ENCODE assay signal across 8 cellular contexts in the genomic region with DNA sequence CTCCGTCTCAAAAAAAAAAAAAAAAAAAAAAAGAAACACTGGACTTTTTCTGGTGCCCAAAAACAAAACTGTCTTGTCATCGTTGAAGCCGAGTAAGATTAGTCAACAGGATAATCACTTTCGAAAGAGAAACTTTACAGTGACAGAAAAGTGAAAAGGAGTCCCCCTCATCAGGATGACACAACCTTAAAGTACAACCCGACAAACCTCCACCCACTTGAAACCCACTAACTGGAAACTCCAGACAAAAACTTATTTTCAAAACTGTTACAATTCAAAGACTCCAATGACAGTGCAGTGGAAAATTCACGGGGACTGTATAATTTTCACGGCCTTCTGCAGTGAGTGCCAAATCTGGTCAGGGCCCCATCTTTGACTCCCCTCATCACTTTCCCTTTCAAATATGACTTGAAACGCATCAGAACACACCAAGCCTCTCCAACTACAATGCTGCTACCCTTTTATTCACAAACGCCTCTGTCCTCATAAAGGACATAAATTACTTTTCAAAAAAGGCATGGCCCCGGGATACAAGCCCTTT. TPM values are rescaled to one million over a fixed set of nuclear protein-coding genes. Genes with fewer than 3 reads are reported as not detected.
DNase-seq lines count a peak whose midpoint lies in the region; ATAC-seq and TF ChIP-seq lines count a peak whose summit lies in the region.

No MANE protein-coding gene starts in this region.

- H3K27ac ChIP-seq in PC-9 (no peak overlapping the region), ascending aorta (peak overlapping the region; percentile 96 to 97), left lung (peak overlapping the region; percentile 96 to 99)

- TF ChIP-seq POLR2A in GM18505 (IDR thresholded peaks at IDR 0.05; ENCODE audit: borderline replicate concordance, extremely low read depth, insufficient read depth, insufficient read length) = no peak

- H3K4me2 ChIP-seq in PC-9 = peak overlapping the region; percentile 80

- no peaks in the 10 kb centered on the region for H3K9me2 ChIP-seq in PC-9 (ENCODE audit: insufficient read depth)

- H4K20me1 ChIP-seq in PC-9 (ENCODE audit: insufficient read depth) = no peaks in the 10 kb centered on the region; the same call in 1 of the 2 replicates

- ATAC-seq in GM18505 (IDR thresholded peaks at IDR 0.05; ENCODE audit: unreplicated experiment) (peak; percentile 39), HG02798 (IDR thresholded peaks at IDR 0.05; ENCODE audit: poor library complexity, unreplicated experiment) (peak; percentile 77), left lung (peak; percentile 3), GM19328 (IDR thresholded peaks at IDR 0.05; ENCODE audit: unreplicated experiment) (no peak)

- intact Hi-C loops in PC-9 (cut with micrococcal nuclease; ENCODE audit: unreplicated experiment) (no loop called here), ascending aorta (cut with DNase I) (loop anchor here (2.0 kb wide), 1 partner anchor 121 kb away; a partner anchor contains a TSS), left lung (cut with DNase I) (loop anchor here in 1 of 2 donors (10.0 kb wide), 1 partner anchor 89 kb away; no protein-coding TSS in a partner anchor)

- H2AFZ ChIP-seq in PC-9 = peak overlapping the region; percentile 85; the same call in 1 of the 2 replicates

- TSS peak; percentile 51 for BruUV-seq in PC-9 (replicated peaks; lab: Mats Ljungman, UMichigan)

- H3K36me3 ChIP-seq in PC-9 (ENCODE audit: low read depth) = no peaks in the 10 kb centered on the region
- no peaks in the 10 kb centered on the region for H3K36me3 ChIP-seq in ascending aorta
- no peaks in the 10 kb centered on the region for H3K36me3 ChIP-seq in left lung

- DNase-seq in PC-9 (no peak), ascending aorta (ENCODE audit: low spot score in 2 of 2) (no peak), left lung (no peak), HK-2 (ENCODE audit: unreplicated experiment) (no peak)
- peak; percentile 37 to 45 (median 43) for DNase-seq in stimulated activated CD4-positive, alpha-beta T cell treated with anti-CD3 and anti-CD28 coated beads, TNF-alpha, amount 100 ng/mL, for 48 hours (ENCODE audit: low read depth in 3 of 3)

- H3K27me3 ChIP-seq in PC-9 (ENCODE audit: insufficient read depth, low read depth) = no peaks in the 10 kb centered on the region
- no peaks in the 10 kb centered on the region for H3K27me3 ChIP-seq in ascending aorta
- H3K27me3 ChIP-seq in left lung = no peaks in the 10 kb centered on the region

- no peaks in the 10 kb centered on the region for H3F3A ChIP-seq in PC-9 (ENCODE audit: insufficient read depth, low read depth)

- H3K4me3 ChIP-seq in PC-9 = peak overlapping the region; percentile 59
- H3K4me3 ChIP-seq in ascending aorta = peak overlapping the region; percentile 85 to 91
- H3K4me3 ChIP-seq in left lung = peak overlapping the region; percentile 79 to 88

- TF ChIP-seq CTCF in PC-9 (conservative IDR thresholded peaks at IDR 0.05) (no peak), ascending aorta (IDR thresholded peaks at IDR 0.05) (no peak), left lung (IDR thresholded peaks at IDR 0.05) (no peak)

- CTCF ChIA-PET in PC-9 (lab: Charles Lee) = no interaction called here

- H3K4me1 ChIP-seq in PC-9 (replicated peaks; ENCODE audit: insufficient read depth) (peaks cover 13% of the 10 kb centered on the region), ascending aorta (peaks cover 0 to 23% of the 10 kb centered on the region in 2 donors), left lung (peaks cover 13 to 51% of the 10 kb centered on the region in 2 donors)

- POLR2A ChIA-PET in PC-9 (lab: Charles Lee; ENCODE audit: unreplicated experiment) = interaction anchor here (0.5 to 0.7 kb wide), 3 partner anchors 9 to 303 kb away, joined by 3 to 7 read pairs (median 5); no protein-coding TSS in a partner anchor

- H3K9me3 ChIP-seq in PC-9 (ENCODE audit: insufficient read depth, low read depth) (no peaks in the 10 kb centered on the region), ascending aorta (no peaks in the 10 kb centered on the region), left lung (no peaks in the 10 kb centered on the region)

- H3K79me2 ChIP-seq in PC-9 (ENCODE audit: low read depth) = peaks cover 43% of the 10 kb centered on the region

RNA-seq across cellular contexts. Expression of a gene that starts 1.2 kb away (rescaled TPM):
- total RNA-seq in PC-9 (2021) (17.7 and 19.8 TPM in 2 replicates), ascending aorta (111 TPM), left lung (10 to 100 TPM; 65.7 to 99.8 TPM)

RNA-seq across cellular contexts. Expression of a gene that starts 50.5 kb away (rescaled TPM):
- total RNA-seq in PC-9 (2021) (58.5 and 65.1 TPM in 2 replicates), ascending aorta (26.7 TPM), left lung (10 to 100 TPM; 71.9 to 77.1 TPM)

Comparison
In these comparisons a context has a peak if more than half of its experiments do, and no peak if none do; other contexts are left out.
1. DNase-seq: peak in stimulated activated CD4-positive, alpha-beta T cell treated with anti-CD3 and anti-CD28 coated beads, TNF-alpha, amount 100 ng/mL, for 48 hours (3 of 3); none in PC-9 (0 of 2), ascending aorta (0 of 2), left lung (0 of 2) and HK-2 (single experiment).
2. Peak in every context shown above with its lines, with median percentiles within 50 percentile points of each other: H3K4me3 ChIP-seq.